In the genomic region with DNA sequence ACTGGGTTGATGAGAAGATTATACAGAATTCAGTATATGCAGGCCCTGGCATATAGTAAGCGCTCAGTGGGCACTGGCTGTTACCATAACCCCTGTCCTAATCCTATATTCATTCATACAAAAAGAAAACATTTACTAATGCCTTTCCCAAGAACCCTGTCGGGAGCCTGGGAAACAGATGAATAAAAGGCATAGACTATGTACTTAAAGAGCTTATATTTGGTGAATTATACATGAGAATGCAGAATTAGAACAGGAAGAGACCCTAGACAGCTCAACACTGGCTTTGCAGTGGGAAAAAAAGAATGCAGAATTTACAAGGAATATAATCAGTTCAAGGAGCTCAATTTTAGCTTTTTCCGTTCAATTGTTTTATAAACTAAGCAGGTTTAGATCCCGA, we compare ENCODE assay signal across 22 cellular contexts. TPM values are rescaled to one million over a fixed set of nuclear protein-coding genes. Genes with fewer than 3 reads are reported as not detected.
DNase-seq lines count a peak whose midpoint lies in the region; ATAC-seq and TF ChIP-seq lines count a peak whose summit lies in the region.
"Had no signal": no experiment of that assay in that cellular context is flagged by ENCODE, and none has a peak within 500 bp of the region (broad histone marks: within the 10 kb centered on the region; RNA-seq: fewer than 3 reads in every experiment).

No MANE protein-coding gene starts in this region.

- peaks cover 74% of the 10 kb centered on the region for H3K36me3 Mint-ChIP-seq in activated CD4-positive, alpha-beta T cell treated with anti-CD3 and anti-CD28 coated beads for 36 hours (ENCODE audit: low read depth)
- peaks cover 78% of the 10 kb centered on the region for H3K36me3 Mint-ChIP-seq in activated T-helper 2 cell treated with anti-CD3 and anti-CD28 coated beads, Interferon-gamma antibody, Interleukin-2, Interleukin-4, amounts not matched to agents 10 μg/mL and 5 μg/mL and 100 μg/mL, durations not matched to agents 14 hours and 24 hours and 36 hours (ENCODE audit: low read depth)
- peaks cover 17% of the 10 kb centered on the region for H3K36me3 Mint-ChIP-seq in progenitor cell of endocrine pancreas (ENCODE audit: insufficient read depth)

- H3K4me3 ChIP-seq in foreskin fibroblast (ENCODE audit: low read depth in 1 of 2, low read length in 2 of 2) = no peak overlapping the region
- H3K4me3 ChIP-seq: SJSA1, suprapubic skin had no signal

- peaks cover 53% of the 10 kb centered on the region for H3K4me1 Mint-ChIP-seq in activated CD4-positive, alpha-beta T cell treated with anti-CD3 and anti-CD28 coated beads for 36 hours
- peaks cover 51% of the 10 kb centered on the region for H3K4me1 Mint-ChIP-seq in activated T-helper 2 cell treated with anti-CD3 and anti-CD28 coated beads, Interferon-gamma antibody, Interleukin-2, Interleukin-4, amounts not matched to agents 10 μg/mL and 5 μg/mL and 100 μg/mL, durations not matched to agents 14 hours and 24 hours and 36 hours (ENCODE audit: low read depth)
- H3K4me1 Mint-ChIP-seq in progenitor cell of endocrine pancreas (ENCODE audit: low read depth) = peaks cover 15% of the 10 kb centered on the region

- peak overlapping the region; percentile 14; the same call in 1 of the 2 replicates for H3K27ac ChIP-seq in C4-2B
- H3K27ac ChIP-seq: SJSA1, suprapubic skin had no signal

- ATAC-seq in activated CD4-positive, alpha-beta T cell treated with anti-CD3 and anti-CD28 coated beads for 36 hours = no peak
- ATAC-seq: CD8-positive, alpha-beta T cell; right cardiac atrium; T-cell had no signal

- no peak overlapping the region for H3K4me3 Mint-ChIP-seq in activated CD4-positive, alpha-beta T cell treated with anti-CD3 and anti-CD28 coated beads for 36 hours
- H3K4me3 Mint-ChIP-seq in activated T-helper 2 cell treated with anti-CD3 and anti-CD28 coated beads, Interferon-gamma antibody, Interleukin-2, Interleukin-4, amounts not matched to agents 10 μg/mL and 5 μg/mL and 100 μg/mL, durations not matched to agents 14 hours and 24 hours and 36 hours (ENCODE audit: low read depth) = no peak overlapping the region
- no peak overlapping the region for H3K4me3 Mint-ChIP-seq in progenitor cell of endocrine pancreas (ENCODE audit: low read depth)
- H3K4me3 Mint-ChIP-seq: CD8-positive, alpha-beta T cell; T-cell had no signal

- POLR2A ChIA-PET in activated CD4-positive, alpha-beta T cell treated with anti-CD3 and anti-CD28 coated beads for 36 hours (lab: Charles Lee) = interaction anchor here (0.6 to 0.9 kb wide), 2 partner anchors 20 to 85 kb away, joined by 3 to 7 read pairs; no protein-coding TSS in a partner anchor

- no peaks in the 10 kb centered on the region for H3K27me3 Mint-ChIP-seq in activated CD4-positive, alpha-beta T cell treated with anti-CD3 and anti-CD28 coated beads for 36 hours
- no peaks in the 10 kb centered on the region for H3K27me3 Mint-ChIP-seq in activated T-helper 2 cell treated with anti-CD3 and anti-CD28 coated beads, Interferon-gamma antibody, Interleukin-2, Interleukin-4, amounts not matched to agents 10 μg/mL and 5 μg/mL and 100 μg/mL, durations not matched to agents 14 hours and 24 hours and 36 hours (ENCODE audit: low read depth)
- no peaks in the 10 kb centered on the region for H3K27me3 Mint-ChIP-seq in progenitor cell of endocrine pancreas
- H3K27me3 Mint-ChIP-seq: naive B cell, T-cell had no signal

- TF ChIP-seq CTCF in C4-2B (conservative IDR thresholded peaks at IDR 0.05) (no peak), progenitor cell of endocrine pancreas (IDR thresholded peaks at IDR 0.05; ENCODE audit: unreplicated experiment) (no peak), foreskin fibroblast (IDR thresholded peaks at IDR 0.05; ENCODE audit: low read depth, low read length) (no peak)

- H3K9me3 Mint-ChIP-seq in activated CD4-positive, alpha-beta T cell treated with anti-CD3 and anti-CD28 coated beads for 36 hours (ENCODE audit: low read depth) = no peaks in the 10 kb centered on the region
- H3K9me3 Mint-ChIP-seq in activated T-helper 2 cell treated with anti-CD3 and anti-CD28 coated beads, Interferon-gamma antibody, Interleukin-2, Interleukin-4, amounts not matched to agents 10 μg/mL and 5 μg/mL and 100 μg/mL, durations not matched to agents 14 hours and 24 hours and 36 hours = no peaks in the 10 kb centered on the region
- no peaks in the 10 kb centered on the region for H3K9me3 Mint-ChIP-seq in progenitor cell of endocrine pancreas (ENCODE audit: low read depth)
- H3K9me3 Mint-ChIP-seq: CD8-positive, alpha-beta T cell; naive B cell; T-cell had no signal

- intact Hi-C loops in activated CD4-positive, alpha-beta T cell treated with anti-CD3 and anti-CD28 coated beads for 36 hours (cut with DNase I, micrococcal nuclease) = loop anchor here in 1 of 2 experiments (2.0 kb wide), 4 partner anchors 21 to 61 kb away; a partner anchor contains a TSS
- intact Hi-C loops in activated T-helper 2 cell treated with anti-CD3 and anti-CD28 coated beads, Interferon-gamma antibody, Interleukin-2, Interleukin-4, amounts not matched to agents 10 μg/mL and 5 μg/mL and 100 μg/mL, durations not matched to agents 14 hours and 24 hours and 36 hours (cut with micrococcal nuclease) = loop anchor here (2.0 kb wide), 2 partner anchors 37 to 61 kb away; a partner anchor contains a TSS

- H3K27ac Mint-ChIP-seq in activated CD4-positive, alpha-beta T cell treated with anti-CD3 and anti-CD28 coated beads for 36 hours = peak overlapping the region; percentile 25
- H3K27ac Mint-ChIP-seq in activated T-helper 2 cell treated with anti-CD3 and anti-CD28 coated beads, Interferon-gamma antibody, Interleukin-2, Interleukin-4, amounts not matched to agents 10 μg/mL and 5 μg/mL and 100 μg/mL, durations not matched to agents 14 hours and 24 hours and 36 hours = peak overlapping the region; percentile 33
- H3K27ac Mint-ChIP-seq in progenitor cell of endocrine pancreas = peak overlapping the region; percentile 37
- H3K27ac Mint-ChIP-seq: CD8-positive, alpha-beta T cell; T-cell had no signal

- CTCF ChIA-PET in activated CD4-positive, alpha-beta T cell treated with anti-CD3 and anti-CD28 coated beads for 36 hours (lab: Charles Lee) = interaction anchor here (0.6 to 1.5 kb wide), 4 partner anchors 9 to 249 kb away, joined by 4 to 5 read pairs (median 4); no protein-coding TSS in a partner anchor

- no peak for DNase-seq in activated CD4-positive, alpha-beta T cell treated with anti-CD3 and anti-CD28 coated beads for 36 hours
- no peak for DNase-seq in activated CD4-positive, alpha-beta T cell treated with anti-CD3 and anti-CD28 coated beads, Interleukin-2, amount 50 U/mL, for 1 hour
- DNase-seq in activated T-helper 2 cell treated with anti-CD3 and anti-CD28 coated beads, Interferon-gamma antibody, Interleukin-2, Interleukin-4, amounts not matched to agents 10 μg/mL and 5 μg/mL and 100 μg/mL, durations not matched to agents 14 hours and 24 hours and 36 hours (ENCODE audit: low spot score) = no peak
- no peak for DNase-seq in progenitor cell of endocrine pancreas (ENCODE audit: low spot score, unreplicated experiment)
- DNase-seq in foreskin fibroblast = no peak
- no peak for DNase-seq in NCI-H748 (lab: John Stamatoyannopoulos, UW; ENCODE audit: unreplicated experiment)
- DNase-seq in activated CD4-positive, CD25-positive, alpha-beta regulatory T cell (lab: John Stamatoyannopoulos, UW) = no peak
- DNase-seq: activated CD4-positive, alpha-beta T cell treated with anti-CD3 and anti-CD28 coated beads for 1 hour; activated gamma-delta T cell treated with Interleukin-2 at 50 U/mL for 16 hours; amygdala; CD8-positive, alpha-beta T cell; GOT3; islet precursor cell; Karpas-422; naive B cell; NCI-H1436; NCI-H774; right cardiac atrium; T-cell had no signal

RNA-seq across cellular contexts. Expression of a gene that starts 10.9 kb away (rescaled TPM):
- total RNA-seq in activated CD4-positive, alpha-beta T cell treated with anti-CD3 and anti-CD28 coated beads for 36 hours = 100 to 1,000 TPM; 386 to 464 TPM
- 349 TPM in 2 replicates for total RNA-seq in activated T-helper 2 cell treated with anti-CD3 and anti-CD28 coated beads, Interferon-gamma antibody, Interleukin-2, Interleukin-4, amounts not matched to agents 10 μg/mL and 5 μg/mL and 100 μg/mL, durations not matched to agents 14 hours and 24 hours and 36 hours
- 115 and 116 TPM in 2 replicates for total RNA-seq in progenitor cell of endocrine pancreas

RNA-seq across cellular contexts. Expression of a gene that starts 55.2 kb away (rescaled TPM):
- total RNA-seq in activated CD4-positive, alpha-beta T cell treated with anti-CD3 and anti-CD28 coated beads for 36 hours = 1 to 10 TPM in 1 of 2 experiments, under 1 TPM in 1; 0.98 to 2.1 TPM
- 2.4 and 2.9 TPM in 2 replicates for total RNA-seq in activated T-helper 2 cell treated with anti-CD3 and anti-CD28 coated beads, Interferon-gamma antibody, Interleukin-2, Interleukin-4, amounts not matched to agents 10 μg/mL and 5 μg/mL and 100 μg/mL, durations not matched to agents 14 hours and 24 hours and 36 hours
- total RNA-seq in progenitor cell of endocrine pancreas = 4.8 and 5.2 TPM in 2 replicates
